29 cellular contexts compared by ENCODE assay signal in genomic region chrX:23754664-23755063, GRCh38.
"Had no signal": no experiment of that assay in that cellular context is flagged by ENCODE, and none has a peak within 500 bp of the region (broad histone marks: within the 10 kb centered on the region; RNA-seq: fewer than 3 reads in every experiment).

No MANE protein-coding gene starts in this region.

- DNase-seq: colonic mucosa; cortex of kidney; dermis blood vessel endothelial cell; dorsolateral prefrontal cortex; effector CD4-positive, alpha-beta T cell; effector CD8-positive, alpha-beta T cell; effector memory CD4-positive, alpha-beta T cell; effector memory CD8-positive, alpha-beta T cell; erythroblast; esophagus squamous epithelium; foreskin fibroblast; foreskin keratinocyte; foreskin melanocyte; gastrocnemius medialis; glutamatergic neuron; head of caudate nucleus; heart left ventricle; heart right ventricle had no signal

- FAIRE-seq: colon, endometrium, endothelial cell of umbilical vein, frontal cortex had no signal

- H3K4me1 ChIP-seq: colonic mucosa, gastrocnemius medialis, gastroesophageal sphincter had no signal

- H3K27me3 ChIP-seq: colonic mucosa, esophagus squamous epithelium, foreskin keratinocyte, gastrocnemius medialis, gastroesophageal sphincter, heart left ventricle, heart right ventricle had no signal

- H3K36me3 ChIP-seq: colonic mucosa, esophagus muscularis mucosa, esophagus squamous epithelium, gastrocnemius medialis, gastroesophageal sphincter, heart left ventricle, heart right ventricle had no signal

- ATAC-seq: effector memory CD8-positive, alpha-beta T cell; esophagus mucosa; foreskin keratinocyte; gastrocnemius medialis; gastroesophageal sphincter; heart left ventricle; heart right ventricle had no signal

- H3K4me3 Mint-ChIP-seq: dendritic cell treated with granulocyte-macrophage colony-stimulating factor and Interleukin-4, amounts not matched to agents 40 ng/mL and 50 ng/mL, for 4 days; effector memory CD8-positive, alpha-beta T cell; endodermal cell had no signal

- H3K9me3 Mint-ChIP-seq: dendritic cell treated with granulocyte-macrophage colony-stimulating factor and Interleukin-4, amounts not matched to agents 40 ng/mL and 50 ng/mL, for 4 days; effector memory CD8-positive, alpha-beta T cell; endodermal cell had no signal

- H3K9me3 ChIP-seq: colonic mucosa, esophagus muscularis mucosa, esophagus squamous epithelium, gastrocnemius medialis, gastroesophageal sphincter, heart left ventricle, heart right ventricle had no signal

- H3K4me3 ChIP-seq: colonic mucosa, coronary artery, dorsolateral prefrontal cortex, esophagus muscularis mucosa, esophagus squamous epithelium, gastrocnemius medialis, gastroesophageal sphincter, heart left ventricle, heart right ventricle had no signal

- H3K27me3 Mint-ChIP-seq: dendritic cell treated with granulocyte-macrophage colony-stimulating factor and Interleukin-4, amounts not matched to agents 40 ng/mL and 50 ng/mL, for 4 days; effector memory CD8-positive, alpha-beta T cell had no signal

- H3K27ac ChIP-seq: colonic mucosa, coronary artery, dorsolateral prefrontal cortex, epithelial cell of prostate, esophagus muscularis mucosa, esophagus squamous epithelium, foreskin keratinocyte, gastrocnemius medialis, gastroesophageal sphincter, heart left ventricle, heart right ventricle had no signal

- H3K27ac Mint-ChIP-seq: dendritic cell treated with granulocyte-macrophage colony-stimulating factor and Interleukin-4, amounts not matched to agents 40 ng/mL and 50 ng/mL, for 4 days; effector memory CD8-positive, alpha-beta T cell; endodermal cell had no signal
